ENCODE assay signal across 1 cellular context in genomic region chr14:22614240-22614799, GRCh38.
A peak's percentile ranks its signal among the peaks of the same experiment; 100 is the strongest.
TF ChIP-seq lines count a peak whose summit lies in the region.

No MANE protein-coding gene starts in this region.

TF ChIP-seq in IMR-90, 13 proteins besides CTCF, POLR2A, EP300 and RAD21:
- no peak for TF ChIP-seq NFE2L2 (IDR thresholded peaks at IDR 0.05; ENCODE audit: low read depth, low read length)
- TF ChIP-seq USF2 (IDR thresholded peaks at IDR 0.05; ENCODE audit: low read depth, low read length) = peak; percentile 36; the same call in 1 of the 2 replicates
- no peak for TF ChIP-seq RFX5 (IDR thresholded peaks at IDR 0.05; ENCODE audit: low read depth, low read length)
- TF ChIP-seq ELK1 (IDR thresholded peaks at IDR 0.05; ENCODE audit: borderline replicate concordance, low read depth, low read length) = no peak
- TF ChIP-seq BHLHE40 (IDR thresholded peaks at IDR 0.05; ENCODE audit: low read depth, low read length) = peak; percentile 90
- TF ChIP-seq MAFK (IDR thresholded peaks at IDR 0.05; ENCODE audit: low read depth, low read length) = no peak; the same call in 1 of the 2 replicates
- peak; percentile 47; the same call in 1 of the 2 replicates for TF ChIP-seq MAZ (IDR thresholded peaks at IDR 0.05; ENCODE audit: borderline replicate concordance, low read depth, low read length)
- TF ChIP-seq FOS (IDR thresholded peaks at IDR 0.05; ENCODE audit: low read depth, low read length) = peak; percentile 57
- TF ChIP-seq CHD1 (IDR thresholded peaks at IDR 0.05; ENCODE audit: low read depth, low read length) = no peak
- peak; percentile 79 for TF ChIP-seq CEBPB (IDR thresholded peaks at IDR 0.05; ENCODE audit: low read depth, low read length)
- no peak for TF ChIP-seq SMC3 (IDR thresholded peaks at IDR 0.05; ENCODE audit: low read depth, low read length)
- TF ChIP-seq MXI1 (IDR thresholded peaks at IDR 0.05; ENCODE audit: borderline replicate concordance, low read depth, low read length) = no peak
- peak; percentile 66 for TF ChIP-seq RCOR1 (IDR thresholded peaks at IDR 0.05; ENCODE audit: insufficient replicate concordance, low read length)
